Comparison of ENCODE assay signal across 9 cellular contexts in the genomic region with DNA sequence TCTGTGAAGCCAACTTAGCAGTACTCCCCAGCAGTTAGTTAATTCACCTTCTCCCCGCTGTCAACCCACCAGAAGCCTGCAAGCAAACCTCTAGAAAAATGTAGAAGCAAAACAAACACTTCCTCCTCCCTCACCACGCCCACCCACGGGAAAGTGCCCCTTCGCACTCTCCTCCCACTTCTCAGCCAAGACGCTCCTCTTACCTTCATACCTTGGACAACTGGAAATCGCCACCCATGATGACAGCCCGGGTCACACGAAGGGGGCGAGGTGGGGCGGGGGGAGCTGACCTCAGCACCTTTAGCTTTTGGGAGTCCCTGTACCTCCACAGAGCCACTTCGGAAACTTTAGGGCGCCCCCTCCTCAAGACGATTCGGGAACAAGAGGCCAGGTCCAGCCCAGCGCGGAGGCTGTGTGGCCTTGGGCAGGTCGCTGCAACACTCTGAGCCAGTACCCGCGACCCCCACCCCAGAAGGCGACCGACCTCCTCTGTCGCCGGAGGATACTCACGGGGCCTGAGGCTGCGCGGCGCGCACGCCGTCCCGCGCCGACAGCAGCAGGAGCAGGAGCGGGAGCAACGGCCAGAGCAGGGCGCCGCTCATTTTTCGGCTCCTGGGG. TPM values are rescaled to one million over a fixed set of nuclear protein-coding genes. Genes with fewer than 3 reads are reported as not detected.
A peak's percentile ranks its signal among the peaks of the same experiment; 100 is the strongest.
DNase-seq lines count a peak whose midpoint lies in the region; ATAC-seq and TF ChIP-seq lines count a peak whose summit lies in the region.
"Had no signal": no experiment of that assay in that cellular context is flagged by ENCODE, and none has a peak within 500 bp of the region (broad histone marks: within the 10 kb centered on the region; RNA-seq: fewer than 3 reads in every experiment).

No MANE protein-coding gene starts in this region.

- peaks cover 18% of the 10 kb centered on the region for H3K27me3 ChIP-seq in cardiac muscle cell

- ATAC-seq in left ventricle myocardium superior, result no peak
- ATAC-seq in GM21447 (IDR thresholded peaks at IDR 0.05; ENCODE audit: unreplicated experiment), result no peak
- no peak for ATAC-seq in HG03378 (IDR thresholded peaks at IDR 0.05; ENCODE audit: unreplicated experiment)

- TF ChIP-seq CTCF in cardiac muscle cell (IDR thresholded peaks at IDR 0.05; ENCODE audit: low read depth, low read length), result no peak

- H3K4me3 ChIP-seq in cardiac muscle cell, result peak overlapping the region; percentile 41
- peak overlapping the region; percentile 56 for H3K4me3 ChIP-seq in mesodermal cell (ENCODE audit: extremely low read depth, insufficient read depth, low read length, poor library complexity, severe bottlenecking)

- peak; percentile 9 to 20 for DNase-seq in cardiac muscle cell (ENCODE audit: low read depth in 1 of 2, low spot score in 1 of 2)
- no peak for DNase-seq in left ventricle myocardium superior
- peak; percentile 25 for DNase-seq in cerebellar cortex (ENCODE audit: low spot score)
- DNase-seq in ureter (ENCODE audit: low spot score), result peak; percentile 54
- DNase-seq in GDM1 (lab: John Stamatoyannopoulos, UW), result no peak
- DNase-seq: C1 segment of cervical spinal cord had no signal

- WGBS in mesodermal cell (ENCODE audit: insufficient coverage in 2 of 2), 2 experiments, result 1 to 2% methylated on average over 16 to 19 of the region's 38 CpGs

- H3K4me1 ChIP-seq in cardiac muscle cell (ENCODE audit: low read depth), result no peaks in the 10 kb centered on the region
- no peaks in the 10 kb centered on the region for H3K4me1 ChIP-seq in mesodermal cell (ENCODE audit: control insufficient read depth, insufficient read depth, low read length, poor library complexity, severe bottlenecking)

- intact Hi-C loops in left ventricle myocardium superior (cut with micrococcal nuclease), result no loop called here

- H3K9me3 ChIP-seq in cardiac muscle cell (ENCODE audit: low read depth), result no peaks in the 10 kb centered on the region
- H3K9me3 ChIP-seq in mesodermal cell (ENCODE audit: control insufficient read depth, low read length), result peaks cover 8% of the 10 kb centered on the region

- H3K36me3 ChIP-seq in cardiac muscle cell, result no peaks in the 10 kb centered on the region
- no peaks in the 10 kb centered on the region for H3K36me3 ChIP-seq in mesodermal cell (ENCODE audit: control insufficient read depth, insufficient read depth, low read length)

- H3K27ac ChIP-seq in cardiac muscle cell (no peak overlapping the region), mesodermal cell (ENCODE audit: low read depth, low read length, severe bottlenecking) (no peak overlapping the region)

RNA-seq across cellular contexts. Expression of gene CPAMD8, which starts 0.5 kb away (rescaled TPM):
- total RNA-seq in cardiac muscle cell, result 31.8 and 53.4 TPM in 2 replicates
- 18.1 and 27.1 TPM in 2 replicates for polyA plus RNA-seq in cardiac muscle cell
- total RNA-seq in left ventricle myocardium superior, result 12.5 TPM
- 17.8 TPM for polyA plus RNA-seq in mesodermal cell (2013, experiment 1 of 2)
- polyA plus RNA-seq in mesodermal cell (2013, experiment 2 of 2), result 12.5 TPM
- total RNA-seq in ureter, result 51.8 TPM

RNA-seq across cellular contexts. Expression of gene HAUS8, which starts 49.1 kb away (rescaled TPM):
- total RNA-seq in cardiac muscle cell, result 4.1 and 14.2 TPM in 2 replicates
- polyA plus RNA-seq in cardiac muscle cell, result 11.5 and 16.3 TPM in 2 replicates
- total RNA-seq in left ventricle myocardium superior, result 6.1 TPM
- 16.0 TPM for polyA plus RNA-seq in mesodermal cell (2013, experiment 1 of 2)
- polyA plus RNA-seq in mesodermal cell (2013, experiment 2 of 2), result 15.7 TPM
- 10.8 TPM for total RNA-seq in ureter

RNA-seq across cellular contexts. Expression of gene MYO9B, which starts 49.4 kb away (rescaled TPM):
- total RNA-seq in cardiac muscle cell (47.9 and 50.8 TPM in 2 replicates), left ventricle myocardium superior (38.1 TPM), ureter (77.3 TPM)
- 17.7 and 20.8 TPM in 2 replicates for polyA plus RNA-seq in cardiac muscle cell
- 74.9 TPM for polyA plus RNA-seq in mesodermal cell (2013, experiment 1 of 2)
- polyA plus RNA-seq in mesodermal cell (2013, experiment 2 of 2), result 63.6 TPM

Comparison
In these comparisons a context has a peak if more than half of its experiments do, and no peak if none do; other contexts are left out.
1. DNase-seq: peak in cardiac muscle cell (2 of 2), cerebellar cortex (single experiment) and ureter (single experiment); none in left ventricle myocardium superior (single experiment) and GDM1 (single experiment).